In the genomic region with DNA sequence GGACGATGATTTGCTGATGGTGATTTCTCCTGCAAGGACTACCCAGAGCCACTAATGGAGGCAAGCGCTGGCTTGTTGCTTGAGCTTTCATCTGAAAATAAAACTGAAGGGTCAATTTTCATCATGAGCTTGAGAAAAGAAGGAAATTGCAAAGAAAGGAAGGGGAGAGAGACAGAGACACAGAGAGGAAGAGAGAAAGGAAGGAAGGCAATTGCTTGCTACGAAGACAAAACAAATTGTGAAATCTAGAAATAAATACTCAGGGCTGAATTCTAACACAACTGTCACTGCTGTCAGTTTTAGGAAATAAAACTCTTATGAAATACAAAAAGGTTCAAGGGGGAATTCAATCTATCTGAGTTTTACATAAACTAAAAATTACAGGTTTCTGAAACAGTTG, we compare ENCODE assay signal across 24 cellular contexts. TPM values are rescaled to one million over a fixed set of nuclear protein-coding genes. Genes with fewer than 3 reads are reported as not detected.
DNase-seq lines count a peak whose midpoint lies in the region; ATAC-seq and TF ChIP-seq lines count a peak whose summit lies in the region.
"Had no signal": no experiment of that assay in that cellular context is flagged by ENCODE, and none has a peak within 500 bp of the region (broad histone marks: within the 10 kb centered on the region; RNA-seq: fewer than 3 reads in every experiment).

No MANE protein-coding gene starts in this region.

- H3K9ac ChIP-seq in OCI-LY1 (ENCODE audit: low read length) = no peak overlapping the region; the same call in 1 of the 2 replicates
- no peak overlapping the region for H3K9ac ChIP-seq in stomach smooth muscle (ENCODE audit: low read length in 2 of 2)

- H3K9me3 Mint-ChIP-seq in activated CD4-positive, alpha-beta memory T cell treated with anti-CD3 and anti-CD28 coated beads for 36 hours = no peaks in the 10 kb centered on the region
- H3K9me3 Mint-ChIP-seq: activated B cell treated with CpG ODN at 0.5 μM for 24 hours, neural crest cell had no signal

- H3K79me2 ChIP-seq in OCI-LY1 (ENCODE audit: insufficient read depth, low read length) = peaks cover 57% of the 10 kb centered on the region

- peaks cover 3% of the 10 kb centered on the region for H3K36me3 Mint-ChIP-seq in activated CD4-positive, alpha-beta memory T cell treated with anti-CD3 and anti-CD28 coated beads for 36 hours

- no peaks in the 10 kb centered on the region for H3K4me1 Mint-ChIP-seq in activated CD4-positive, alpha-beta memory T cell treated with anti-CD3 and anti-CD28 coated beads for 36 hours (ENCODE audit: low read depth)

- DNase-seq in SKM-1 treated with dmso at 0.1 percent for 144 hours (lab: John Stamatoyannopoulos, UW; ENCODE audit: unreplicated experiment) = peak; percentile 16
- no peak for DNase-seq in SKM-1 (lab: John Stamatoyannopoulos, UW; ENCODE audit: unreplicated experiment)
- DNase-seq in left lung = no peak
- no peak for DNase-seq in activated CD4-positive, alpha-beta memory T cell treated with anti-CD3 and anti-CD28 coated beads for 36 hours
- no peak for DNase-seq in H4 (ENCODE audit: low spot score)
- no peak for DNase-seq in posterior vena cava (ENCODE audit: low spot score)
- DNase-seq: 8988T; activated B cell treated with CpG ODN at 0.5 μM for 24 hours; activated CD8-positive, alpha-beta T cell treated with anti-CD3 and anti-CD28 coated beads, Interleukin-2, amount 10 ng/mL, durations not matched to agents 7 days and 5 days; activated naive CD4-positive, alpha-beta T cell treated with Interleukin-2 at 50 U/mL for 16 hours; activated T-cell treated with anti-CD3 and anti-CD28 coated beads, Interleukin-2, amount 50 U/mL, for 1 hour; caudate nucleus; NCI-H2171 treated with DMSO at 0.1 percent for 48 hours; NCI-H526; PC-9; SHP77 treated with DMSO at 0.1 percent for 48 hours; small intestine; stimulated activated CD4-positive, alpha-beta T cell treated with anti-CD3 and anti-CD28 coated beads, Interleukin-4, amount 100 ng/mL, for 1 hour; stimulated activated naive CD8-positive, alpha-beta T cell treated with anti-CD3 and anti-CD28 coated beads, Interleukin-15, Interleukin-2, amounts not matched to agents 100 U/mL and 50 U/mL, for 24 hours; T-helper 2 cell had no signal

- H4K20me1 ChIP-seq in OCI-LY1 (ENCODE audit: insufficient read depth, low read length) = no peaks in the 10 kb centered on the region

- H3K27ac ChIP-seq in OCI-LY1 (ENCODE audit: low read depth, low read length, poor library complexity, severe bottlenecking) = peak overlapping the region; percentile 98
- peak overlapping the region; percentile 34 to 91 for H3K27ac ChIP-seq in left lung
- H3K27ac ChIP-seq in stomach smooth muscle (ENCODE audit: low read length) = peak overlapping the region; percentile 19
- H3K27ac ChIP-seq: PC-9 had no signal

- 0 out of 2 replicates have a peak, but pooled peaks cover 5% of the 10 kb centered on the region for H3F3A ChIP-seq in OCI-LY1 (ENCODE audit: insufficient read depth, low read length)

- no peaks in the 10 kb centered on the region for H3K27me3 Mint-ChIP-seq in activated CD4-positive, alpha-beta memory T cell treated with anti-CD3 and anti-CD28 coated beads for 36 hours
- H3K27me3 Mint-ChIP-seq: activated B cell treated with CpG ODN at 0.5 μM for 24 hours had no signal

- H3K36me3 ChIP-seq in OCI-LY1 (ENCODE audit: insufficient read depth, low read length) (peaks cover 26% of the 10 kb centered on the region), left lung (no peaks in the 10 kb centered on the region), stomach smooth muscle (ENCODE audit: control insufficient read depth in 2 of 2, insufficient read depth in 2 of 2, low read length in 2 of 2) (no peaks in the 10 kb centered on the region)

- intact Hi-C loops in left lung (cut with DNase I) (no loop called here), posterior vena cava (cut with DNase I) (no loop called here)
- intact Hi-C loops in activated CD4-positive, alpha-beta memory T cell treated with anti-CD3 and anti-CD28 coated beads for 36 hours (cut with micrococcal nuclease) = no loop called here

- H3K27ac Mint-ChIP-seq in activated CD4-positive, alpha-beta memory T cell treated with anti-CD3 and anti-CD28 coated beads for 36 hours = no peak overlapping the region
- H3K27ac Mint-ChIP-seq: activated B cell treated with CpG ODN at 0.5 μM for 24 hours; activated CD8-positive, alpha-beta T cell treated with anti-CD3 and anti-CD28 coated beads, Interleukin-2, amount 10 ng/mL, durations not matched to agents 7 days and 5 days; B cell had no signal

- H3K4me1 ChIP-seq in OCI-LY1 (ENCODE audit: insufficient read depth, low read length, severe bottlenecking) (peaks cover 99% of the 10 kb centered on the region), left lung (peaks cover 15 to 86% of the 10 kb centered on the region in 2 donors), stomach smooth muscle (ENCODE audit: control insufficient read depth, insufficient read depth, low read length) (peaks cover 20% of the 10 kb centered on the region)

- H3K9me2 ChIP-seq in OCI-LY1 (ENCODE audit: low read depth, low read length) = no peaks in the 10 kb centered on the region

- H2AFZ ChIP-seq in OCI-LY1 (ENCODE audit: low read length) = no peak overlapping the region
- H2AFZ ChIP-seq: PC-9 had no signal

- POLR2A ChIA-PET in activated CD4-positive, alpha-beta memory T cell treated with anti-CD3 and anti-CD28 coated beads for 36 hours (lab: Charles Lee) = no interaction called here

- no peak for TF ChIP-seq CTCF in OCI-LY1 (IDR thresholded peaks at IDR 0.05; ENCODE audit: low read length)
- no peak for TF ChIP-seq CTCF in left lung (IDR thresholded peaks at IDR 0.05)

- H3K4me3 ChIP-seq in OCI-LY1 (ENCODE audit: low read depth, low read length, poor library complexity, severe bottlenecking) (no peak overlapping the region), left lung (no peak overlapping the region), stomach smooth muscle (ENCODE audit: low read length in 2 of 2) (no peak overlapping the region)
- H3K4me3 ChIP-seq: PC-9 had no signal

- CTCF ChIA-PET in activated CD4-positive, alpha-beta memory T cell treated with anti-CD3 and anti-CD28 coated beads for 36 hours (lab: Charles Lee) = no interaction called here

- ATAC-seq in left lung = no peak
- ATAC-seq: activated CD8-positive, alpha-beta T cell treated with anti-CD3 and anti-CD28 coated beads, Interleukin-2, amount 10 ng/mL, durations not matched to agents 7 days and 5 days; stimulated activated naive CD8-positive, alpha-beta T cell treated with anti-CD3 and anti-CD28 coated beads, Interleukin-15, Interleukin-2, amounts not matched to agents 100 U/mL and 50 U/mL, for 24 hours had no signal

- H3K9me3 ChIP-seq in OCI-LY1 (ENCODE audit: low read length) (no peaks in the 10 kb centered on the region), left lung (no peaks in the 10 kb centered on the region), stomach smooth muscle (ENCODE audit: control insufficient read depth in 2 of 2, low read length in 2 of 2) (no peaks in the 10 kb centered on the region)

- H3K4me2 ChIP-seq in OCI-LY1 (ENCODE audit: low read length) = no peak overlapping the region
- H3K4me2 ChIP-seq: PC-9 had no signal

- H3K4me3 Mint-ChIP-seq in activated CD4-positive, alpha-beta memory T cell treated with anti-CD3 and anti-CD28 coated beads for 36 hours = no peak overlapping the region
- H3K4me3 Mint-ChIP-seq: activated B cell treated with CpG ODN at 0.5 μM for 24 hours; activated CD8-positive, alpha-beta T cell treated with anti-CD3 and anti-CD28 coated beads, Interleukin-2, amount 10 ng/mL, durations not matched to agents 7 days and 5 days; B cell; neural crest cell had no signal

- H3K27me3 ChIP-seq in OCI-LY1 (ENCODE audit: insufficient read depth, low read length) (no peaks in the 10 kb centered on the region), left lung (no peaks in the 10 kb centered on the region), stomach smooth muscle (ENCODE audit: control insufficient read depth in 1 of 2, insufficient read depth in 2 of 2, low read length in 2 of 2) (no peaks in the 10 kb centered on the region)

RNA-seq across cellular contexts. Expression of a gene that starts 36.7 kb away (rescaled TPM):
- total RNA-seq in left lung (100 to 1,000 TPM in 1 of 2 donors, 10 to 100 TPM in 1; 95.1 to 107 TPM), posterior vena cava (100 to 1,000 TPM; 109 to 112 TPM)
- total RNA-seq in activated CD4-positive, alpha-beta memory T cell treated with anti-CD3 and anti-CD28 coated beads for 36 hours = 100 to 1,000 TPM in 1 of 2 experiments, 10 to 100 TPM in 1; 94.4 to 102 TPM
- total RNA-seq in H4 (2014; rRNA removed; shearing (Covaris generic)) = 13.1 and 15.9 TPM in 2 replicates

Comparison
In these comparisons a context has a peak if more than half of its experiments do, and no peak if none do; other contexts are left out.
1. H3K27ac ChIP-seq: peak in every context shown above with its lines; median percentile 98 in OCI-LY1; 62 in left lung; 19 in stomach smooth muscle.